In the genomic region with DNA sequence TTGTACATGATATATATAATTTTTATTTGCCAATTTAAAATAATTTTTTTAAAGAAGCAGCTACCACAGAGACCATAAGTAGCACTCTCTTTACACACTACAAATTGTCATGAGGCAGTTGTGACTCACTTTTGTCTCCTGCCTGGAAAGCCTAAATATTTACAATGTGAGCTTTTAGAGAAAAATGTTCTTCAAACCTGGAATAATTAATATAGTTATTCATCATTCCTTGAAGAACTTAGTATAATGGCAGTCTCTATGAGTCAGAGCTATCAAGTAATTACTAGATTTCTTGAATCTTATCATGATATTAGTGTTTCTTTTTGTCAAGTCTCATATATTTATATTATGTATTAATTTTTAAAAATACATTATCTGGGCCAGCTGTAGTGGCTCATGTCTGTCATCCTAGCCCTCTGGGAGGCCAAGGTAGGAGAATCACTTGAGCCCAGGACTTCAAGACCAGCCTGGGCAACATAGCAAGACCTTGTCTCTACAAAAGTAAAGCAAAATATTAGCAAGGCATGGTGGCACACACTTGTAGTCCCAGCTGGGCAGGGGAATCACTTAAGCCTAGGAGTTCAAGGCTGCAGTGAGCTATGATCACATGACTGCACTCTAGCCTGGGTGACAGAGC, we compare ENCODE assay signal across 20 cellular contexts.
DNase-seq lines count a peak whose midpoint lies in the region; ATAC-seq, FAIRE-seq and TF ChIP-seq lines count a peak whose summit lies in the region.
"Had no signal": no experiment of that assay in that cellular context is flagged by ENCODE, and none has a peak within 500 bp of the region (broad histone marks: within the 10 kb centered on the region; RNA-seq: fewer than 3 reads in every experiment).

No MANE protein-coding gene starts in this region.

- H3K9me3 ChIP-seq in Peyer's patch (no peaks in the 10 kb centered on the region), Caco-2 (no peaks in the 10 kb centered on the region)
- H3K9me3 ChIP-seq: BLaER1, spleen had no signal

- H3K4me3 Mint-ChIP-seq in Caco-2 (ENCODE audit: unreplicated experiment) = no peak overlapping the region
- H3K4me3 Mint-ChIP-seq: GM23338, mesothelial cell of epicardium, T-helper 17 cell had no signal

- POLR2A ChIA-PET in Caco-2 (lab: Charles Lee) = no interaction called here

- H3K27ac ChIP-seq in Peyer's patch = no peak overlapping the region
- H3K27ac ChIP-seq: BLaER1, spleen had no signal

- no peak for ATAC-seq in HG02623 (IDR thresholded peaks at IDR 0.05; ENCODE audit: unreplicated experiment)
- ATAC-seq: GM23338, T-helper 17 cell had no signal

- TF ChIP-seq CTCF in bronchial epithelial cell (IDR thresholded peaks at IDR 0.05; ENCODE audit: insufficient read depth, low read length, severe bottlenecking) (no peak), Peyer's patch (IDR thresholded peaks at IDR 0.05) (no peak), Caco-2 (IDR thresholded peaks at IDR 0.05; ENCODE audit: insufficient read depth in 1 of 2, low read depth in 1 of 2, low read length in 1 of 2, severe bottlenecking in 1 of 2, unreplicated experiment in 1 of 2) (no peak)

- DNase-seq in EL = peak; percentile 66
- DNase-seq in RCC 7860 (ENCODE audit: low spot score) = peak; percentile 25
- DNase-seq in bronchial epithelial cell (ENCODE audit: low read depth) = peak; percentile 71
- peak; percentile 54 for DNase-seq in kidney tubule cell (ENCODE audit: low spot score)
- DNase-seq in HTR-8/SVneo (ENCODE audit: insufficient read length, low spot score) = no peak
- no peak for DNase-seq in Peyer's patch
- DNase-seq in Caco-2 = no peak
- DNase-seq: central memory CD4-positive, alpha-beta T cell; DMS 273 treated with DMSO at 0.1 percent for 48 hours; effector CD8-positive, alpha-beta T cell; NCI-H187 treated with DMSO at 0.1 percent for 48 hours; NCI-H446; NK-92 treated with Interleukin-12 subunit alpha and Interleukin-12 subunit beta, amount 100 ng/mL, for 24 hours; SHP77; spleen; T-helper 17 cell had no signal

- intact Hi-C loops in Caco-2 (cut with micrococcal nuclease; ENCODE audit: unreplicated experiment) = no loop called here

- H3K4me1 ChIP-seq in Peyer's patch (no peaks in the 10 kb centered on the region), Caco-2 (no peaks in the 10 kb centered on the region)

- H3K27me3 ChIP-seq in bronchial epithelial cell (ENCODE audit: control insufficient read depth, insufficient read depth, low read length) (no peaks in the 10 kb centered on the region), Peyer's patch (no peaks in the 10 kb centered on the region), Caco-2 (replicated peaks; ENCODE audit: control insufficient read depth, insufficient read depth, low read length) (no peaks in the 10 kb centered on the region)
- H3K27me3 ChIP-seq: BLaER1, spleen had no signal

- H3K36me3 ChIP-seq in bronchial epithelial cell (ENCODE audit: control insufficient read depth, insufficient read depth, low read length) = no peaks in the 10 kb centered on the region
- no peaks in the 10 kb centered on the region for H3K36me3 ChIP-seq in Peyer's patch
- H3K36me3 ChIP-seq in Caco-2 (ENCODE audit: control insufficient read depth, insufficient read depth, low read length) = no peaks in the 10 kb centered on the region

- CTCF ChIA-PET in Caco-2 (lab: Charles Lee) = no interaction called here

- no peaks in the 10 kb centered on the region for H3K4me1 Mint-ChIP-seq in Caco-2 (ENCODE audit: low read depth, unreplicated experiment)

- no peak for TF ChIP-seq POLR2A in Peyer's patch (IDR thresholded peaks at IDR 0.05)

- no peaks in the 10 kb centered on the region for H3K9me3 Mint-ChIP-seq in Caco-2 (ENCODE audit: unreplicated experiment)
- H3K9me3 Mint-ChIP-seq: GM23338, mesothelial cell of epicardium had no signal

- peak; percentile 77 for FAIRE-seq in RCC 7860 (lab: Jason Lieb, UNC)
- FAIRE-seq in bronchial epithelial cell (lab: Jason Lieb, UNC) = no peak
- FAIRE-seq in HTR-8/SVneo (lab: Jason Lieb, UNC) = no peak

- H3K27ac Mint-ChIP-seq in Caco-2 (ENCODE audit: unreplicated experiment) = no peak overlapping the region
- H3K27ac Mint-ChIP-seq: GM23338, mesothelial cell of epicardium, T-helper 17 cell had no signal

- BruUV-seq in Caco-2 (replicated peaks; lab: Mats Ljungman, UMichigan) = no TSS peak

- H3K4me3 ChIP-seq in bronchial epithelial cell (ENCODE audit: low read depth, low read length) = no peak overlapping the region
- H3K4me3 ChIP-seq in Peyer's patch = no peak overlapping the region
- no peak overlapping the region for H3K4me3 ChIP-seq in Caco-2 (ENCODE audit: low read depth, low read length)
- H3K4me3 ChIP-seq: BLaER1, GM23338, spleen had no signal

- no peaks in the 10 kb centered on the region for H3K27me3 Mint-ChIP-seq in Caco-2 (ENCODE audit: insufficient read depth, unreplicated experiment)
- H3K27me3 Mint-ChIP-seq: T-helper 17 cell had no signal

- no peaks in the 10 kb centered on the region for H3K36me3 Mint-ChIP-seq in Caco-2 (ENCODE audit: insufficient read depth, unreplicated experiment)
- H3K36me3 Mint-ChIP-seq: mesothelial cell of epicardium had no signal

Comparison
In these comparisons a context has a peak if more than half of its experiments do, and no peak if none do; other contexts are left out.
1. DNase-seq: peak in EL (single experiment), RCC 7860 (single experiment), bronchial epithelial cell (single experiment) and kidney tubule cell (single experiment); none in HTR-8/SVneo (single experiment), Peyer's patch (0 of 3) and Caco-2 (0 of 2).